Comparison of ENCODE assay signal across 30 cellular contexts in the genomic region with DNA sequence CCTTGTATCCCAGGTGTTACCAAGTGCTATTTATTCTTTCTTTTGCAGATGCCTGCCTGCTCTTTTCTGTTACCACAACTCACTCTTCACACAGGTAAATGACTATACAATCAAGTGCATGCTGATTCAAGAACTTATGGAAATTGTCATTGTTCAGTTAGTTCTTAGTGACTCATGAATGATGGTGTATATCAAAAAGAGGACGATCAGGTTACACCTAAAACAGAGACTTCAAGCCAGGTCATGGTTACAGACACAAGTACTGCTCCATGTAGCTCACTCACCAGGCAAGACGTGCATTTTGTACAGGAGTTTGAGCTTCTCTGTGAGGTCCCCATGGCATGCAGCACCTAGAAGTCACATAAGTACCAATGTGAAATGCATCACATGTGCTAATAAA. TPM values are rescaled to one million over a fixed set of nuclear protein-coding genes. Genes with fewer than 3 reads are reported as not detected.
"Had no signal": no experiment of that assay in that cellular context is flagged by ENCODE, and none has a peak within 500 bp of the region (broad histone marks: within the 10 kb centered on the region; RNA-seq: fewer than 3 reads in every experiment).

No MANE protein-coding gene starts in this region.

- ATAC-seq: activated CD4-positive, CD25-positive, alpha-beta regulatory T cell treated with anti-CD3 and anti-CD28 coated beads, Interleukin-2, amount 50 U/mL, for 24 hours; activated CD8-positive, alpha-beta T cell treated with anti-CD3 and anti-CD28 coated beads, Interleukin-2, amount 10 ng/mL, durations not matched to agents 7 days and 5 days; activated naive CD8-positive, alpha-beta T cell treated with anti-CD3 and anti-CD28 coated beads, Interleukin-2, amount 50 U/mL, for 24 hours; body of pancreas; gastrocnemius medialis; left cardiac atrium; naive thymus-derived CD4-positive, alpha-beta T cell; T-cell had no signal

- H3K9me3 ChIP-seq: body of pancreas, esophagus muscularis mucosa, gastrocnemius medialis, thoracic aorta, upper lobe of left lung had no signal

- H3K36me3 ChIP-seq: neural progenitor cell had no signal

- DNase-seq: activated CD4-positive, alpha-beta T cell treated with anti-CD3 and anti-CD28 coated beads, Interleukin-2, amount 10 ng/mL, durations not matched to agents 24 days and 14 days; activated CD8-positive, alpha-beta T cell treated with anti-CD3 and anti-CD28 coated beads, Interleukin-2, amount 10 ng/mL, durations not matched to agents 7 days and 5 days; activated gamma-delta T cell; activated naive CD4-positive, alpha-beta T cell treated with anti-CD3 and anti-CD28 coated beads, Interleukin-2, amount 50 U/mL, for 16 hours; activated naive CD8-positive, alpha-beta T cell treated with anti-CD3 and anti-CD28 coated beads, Interleukin-2, amount 50 U/mL, for 24 hours; body of pancreas; caudate nucleus; effector memory CD4-positive, alpha-beta T cell; gastrocnemius medialis; head of caudate nucleus; hypothalamus; left cardiac atrium; naive thymus-derived CD4-positive, alpha-beta T cell; stimulated activated CD4-positive, alpha-beta T cell treated with anti-CD3 and anti-CD28 coated beads, Interleukin-2, amount 100 ng/mL, for 48 hours; stimulated activated CD8-positive, alpha-beta memory T cell treated with anti-CD3 and anti-CD28 coated beads, Interleukin-4, amount 100 ng/mL, for 48 hours; stimulated activated naive CD4-positive, alpha-beta T cell; T-cell; upper lobe of left lung had no signal

- H3K4me2 ChIP-seq: neural progenitor cell had no signal

- H3K4me1 ChIP-seq: body of pancreas, esophagus muscularis mucosa, gastrocnemius medialis, neural progenitor cell, upper lobe of left lung had no signal

- H3K27ac ChIP-seq: body of pancreas, esophagus muscularis mucosa, gastrocnemius medialis, neural progenitor cell, thoracic aorta, upper lobe of left lung, VCaP had no signal

- H3K4me3 ChIP-seq: body of pancreas, esophagus muscularis mucosa, gastrocnemius medialis, neural progenitor cell, thoracic aorta, upper lobe of left lung had no signal

- H3K27me3 ChIP-seq: body of pancreas, esophagus muscularis mucosa, gastrocnemius medialis, neural progenitor cell, upper lobe of left lung had no signal

- H3K9ac ChIP-seq: neural progenitor cell had no signal

- H2AFZ ChIP-seq: neural progenitor cell had no signal

RNA-seq across cellular contexts. Expression of a gene that starts 59.3 kb away (rescaled TPM):
- total RNA-seq: activated CD4-positive, alpha-beta T cell treated with anti-CD3 and anti-CD28 coated beads, Interleukin-2, amount 10 ng/mL, durations not matched to agents 24 days and 14 days; activated CD8-positive, alpha-beta T cell treated with anti-CD3 and anti-CD28 coated beads, Interleukin-2, amount 10 ng/mL, durations not matched to agents 7 days and 5 days; activated T-helper 1 cell treated with anti-CD3 and anti-CD28 coated beads, Interleukin-12 subunit alpha, Interleukin-12 subunit beta, Interleukin-2, Interleukin-4 antibody, amounts not matched to agents 30 ng/mL and 10 ng/mL and 1 ng/mL, durations not matched to agents 14 hours and 24 hours and 36 hours; body of pancreas; dermis microvascular lymphatic vessel endothelial cell; esophagus muscularis mucosa; gastrocnemius medialis; lower leg skin; mesenteric fat pad; naive thymus-derived CD4-positive, alpha-beta T cell; osteoblast; posterior vena cava; renal cortical epithelial cell; T-cell; thoracic aorta; upper lobe of left lung had no signal
- polyA plus RNA-seq: naive thymus-derived CD4-positive, alpha-beta T cell had no signal
